1 cellular context compared by ENCODE assay signal in genomic region chr6:34730006-34730405, GRCh38.
TF ChIP-seq lines count a peak whose summit lies in the region.

No MANE protein-coding gene starts in this region.

TF ChIP-seq in HepG2, 621 proteins besides CTCF, POLR2A, EP300 and RAD21:
- TF ChIP-seq ELK4 (CRISPR knock-in tag; IDR thresholded peaks at IDR 0.05; ENCODE audit: borderline replicate concordance) (no peak), FOXC1 (CRISPR knock-in tag; IDR thresholded peaks at IDR 0.05; ENCODE audit: borderline replicate concordance) (no peak), BCL3 (CRISPR knock-in tag; IDR thresholded peaks at IDR 0.05) (no peak), STAT6 (CRISPR knock-in tag; IDR thresholded peaks at IDR 0.05; ENCODE audit: borderline replicate concordance) (0 out of 2 replicates have a peak, but pooled peaks have one; percentile 20)
TF ChIP-seq in HepG2: peak in this region for 1.
